Comparison of ENCODE assay signal across 17 cellular contexts in genomic region chr13:19644947-19645439, GRCh38.
"Had no signal": no experiment of that assay in that cellular context is flagged by ENCODE, and none has a peak within 500 bp of the region (broad histone marks: within the 10 kb centered on the region; RNA-seq: fewer than 3 reads in every experiment).

No MANE protein-coding gene starts in this region.

- ATAC-seq: psoas muscle had no signal

- H3K9me3 ChIP-seq: esophagus muscularis mucosa, psoas muscle, right lobe of liver, spleen, stomach, testis had no signal

- H3K9me3 Mint-ChIP-seq: activated CD4-positive, alpha-beta T cell treated with anti-CD3 and anti-CD28 coated beads, Interleukin-2, amount 10 ng/mL, durations not matched to agents 7 days and 5 days; activated naive CD4-positive, alpha-beta T cell treated with anti-CD3 and anti-CD28 coated beads for 36 hours; activated T-helper 2 cell treated with anti-CD3 and anti-CD28 coated beads, Interferon-gamma antibody, Interleukin-2, Interleukin-4, amounts not matched to agents 10 μg/mL and 5 μg/mL and 100 μg/mL, durations not matched to agents 14 hours and 24 hours and 36 hours; nephron had no signal

- DNase-seq: activated CD4-positive, alpha-beta T cell treated with anti-CD3 and anti-CD28 coated beads, Interleukin-2, amount 10 ng/mL, durations not matched to agents 7 days and 5 days; activated naive CD4-positive, alpha-beta T cell treated with anti-CD3 and anti-CD28 coated beads for 36 hours; activated T-cell treated with anti-CD3 and anti-CD28 coated beads for 4 hours; amniotic stem cell; caudate nucleus; hypothalamus; kidney glomerular epithelial cell; psoas muscle; right lobe of liver; spleen; stomach; T-helper 2 cell; testis had no signal

- H3K27me3 Mint-ChIP-seq: activated CD4-positive, alpha-beta T cell treated with anti-CD3 and anti-CD28 coated beads, Interleukin-2, amount 10 ng/mL, durations not matched to agents 7 days and 5 days had no signal

- H3K27ac Mint-ChIP-seq: activated CD4-positive, alpha-beta T cell treated with anti-CD3 and anti-CD28 coated beads, Interleukin-2, amount 10 ng/mL, durations not matched to agents 7 days and 5 days; activated naive CD4-positive, alpha-beta T cell treated with anti-CD3 and anti-CD28 coated beads for 36 hours; activated T-helper 2 cell treated with anti-CD3 and anti-CD28 coated beads, Interferon-gamma antibody, Interleukin-2, Interleukin-4, amounts not matched to agents 10 μg/mL and 5 μg/mL and 100 μg/mL, durations not matched to agents 14 hours and 24 hours and 36 hours; nephron had no signal

- H3K4me1 ChIP-seq: psoas muscle, testis had no signal

- H3K4me3 ChIP-seq: coronary artery, esophagus muscularis mucosa, psoas muscle, right lobe of liver, spleen, stomach, testis had no signal

- H3K27me3 ChIP-seq: esophagus muscularis mucosa, right lobe of liver, spleen, stomach, testis had no signal

- H3K4me1 Mint-ChIP-seq: nephron had no signal

- H3K4me3 Mint-ChIP-seq: activated CD4-positive, alpha-beta T cell treated with anti-CD3 and anti-CD28 coated beads, Interleukin-2, amount 10 ng/mL, durations not matched to agents 7 days and 5 days; activated naive CD4-positive, alpha-beta T cell treated with anti-CD3 and anti-CD28 coated beads for 36 hours; nephron had no signal

- H3K27ac ChIP-seq: coronary artery, esophagus muscularis mucosa, psoas muscle, right lobe of liver, spleen, stomach, testis had no signal
